29 cellular contexts compared by ENCODE assay signal in genomic region chr11:122758361-122758760, GRCh38.
A peak's percentile ranks its signal among the peaks of the same experiment; 100 is the strongest.
DNase-seq lines count a peak whose midpoint lies in the region; ATAC-seq and TF ChIP-seq lines count a peak whose summit lies in the region.
"Had no signal": no experiment of that assay in that cellular context is flagged by ENCODE, and none has a peak within 500 bp of the region (broad histone marks: within the 10 kb centered on the region; RNA-seq: fewer than 3 reads in every experiment).

No MANE protein-coding gene starts in this region.

- H3K56ac ChIP-seq in IMR-90 (ENCODE audit: extremely low read depth, insufficient read depth, low read length) (no peak overlapping the region), mesendoderm (ENCODE audit: low read length) (no peak overlapping the region)

- H2BK15ac ChIP-seq in IMR-90 (ENCODE audit: low read depth, low read length) (no peak overlapping the region), mesendoderm (replicated peaks; ENCODE audit: low read depth) (no peak overlapping the region)

- DNase-seq in NCI-H82 (lab: John Stamatoyannopoulos, UW) (peak; percentile 0), NCI-H82 treated with DMSO at 0.1 percent for 48 hours (lab: John Stamatoyannopoulos, UW; ENCODE audit: unreplicated experiment) (no peak), IMR-90 (no peak), SJCRH30 (peak; percentile 11 to 36), kidney tubule cell (ENCODE audit: low spot score) (no peak), mesendoderm (no peak)
- DNase-seq: ACHN; activated CD8-positive, alpha-beta memory T cell treated with anti-CD3 and anti-CD28 coated beads, Interleukin-2, amount 50 U/mL, for 48 hours; adrenal gland; BE2C; endodermal cell; foreskin fibroblast; left lung; naive B cell; NCI-H1048; NCI-H1930; NCI-H510A; Right ventricle myocardium superior; stimulated activated CD4-positive, alpha-beta T cell treated with anti-CD3 and anti-CD28 coated beads, Interleukin-4, amount 100 ng/mL, for 1 hour; stomach; T-helper 2 cell had no signal

- no peaks in the 10 kb centered on the region for H3K79me2 ChIP-seq in mesendoderm (ENCODE audit: control insufficient read depth, insufficient read depth, low read length)

- no peak for TF ChIP-seq RAD21 in IMR-90 (IDR thresholded peaks at IDR 0.05; ENCODE audit: low read length)

- H3K36me3 ChIP-seq in IMR-90 (ENCODE audit: control insufficient read depth, insufficient read depth, low read length) (no peaks in the 10 kb centered on the region), SJCRH30 (no peaks in the 10 kb centered on the region), skeletal muscle satellite cell (ENCODE audit: insufficient read depth, low read length) (peaks cover 3% of the 10 kb centered on the region), mesendoderm (ENCODE audit: control insufficient read depth, insufficient read depth, low read length) (no peaks in the 10 kb centered on the region)
- H3K36me3 ChIP-seq: adrenal gland, BE2C, left lung, right atrium auricular region, stomach, vagina had no signal

- H2BK20ac ChIP-seq in IMR-90 (ENCODE audit: low read depth, low read length): no peak overlapping the region

- H3K79me1 ChIP-seq in IMR-90 (ENCODE audit: low read depth in 1 of 2, low read length in 2 of 2) (peaks cover 43 to 78% of the 10 kb centered on the region in 2 experiments), mesendoderm (ENCODE audit: low read length) (no peaks in the 10 kb centered on the region)

- H3K4me2 ChIP-seq in IMR-90 (ENCODE audit: low read depth, low read length): no peak overlapping the region
- peak overlapping the region; percentile 9 for H3K4me2 ChIP-seq in skeletal muscle satellite cell (ENCODE audit: low read length)
- H3K4me2 ChIP-seq in mesendoderm (ENCODE audit: low read length): no peak overlapping the region

- intact Hi-C loops in IMR-90 (cut with micrococcal nuclease): no loop called here

- H3K18ac ChIP-seq in IMR-90 (ENCODE audit: low read depth, low read length): no peak overlapping the region
- H3K18ac ChIP-seq in mesendoderm (ENCODE audit: low read length): no peak overlapping the region

- TF ChIP-seq POLR2A in IMR-90 (IDR thresholded peaks at IDR 0.05; ENCODE audit: low read depth, low read length): no peak

- H2BK5ac ChIP-seq in IMR-90 (ENCODE audit: low read depth, low read length, poor library complexity, severe bottlenecking) (no peak overlapping the region), mesendoderm (ENCODE audit: low read length) (no peak overlapping the region)

- H4K20me1 ChIP-seq in IMR-90 (ENCODE audit: insufficient read depth, low read length): peaks cover 22% of the 10 kb centered on the region

- no peak overlapping the region; the same call in 1 of the 2 replicates for H3K4ac ChIP-seq in IMR-90 (ENCODE audit: low read depth, low read length)
- no peak overlapping the region for H3K4ac ChIP-seq in mesendoderm (ENCODE audit: low read depth, low read length)

- TF ChIP-seq CTCF in IMR-90 (conservative IDR thresholded peaks at IDR 0.05; ENCODE audit: low read depth, low read length): no peak

- H2AK5ac ChIP-seq in IMR-90 (ENCODE audit: low read depth, low read length) (no peak overlapping the region), mesendoderm (ENCODE audit: low read length) (no peak overlapping the region)

- H3K27ac ChIP-seq in IMR-90 (ENCODE audit: insufficient read depth, low read length): no peak overlapping the region
- no peak overlapping the region for H3K27ac ChIP-seq in SJCRH30
- H3K27ac ChIP-seq in mesendoderm (ENCODE audit: low read depth, low read length): no peak overlapping the region
- H3K27ac ChIP-seq: adrenal gland, left lung, right atrium auricular region, stomach, vagina had no signal

- POLR2A ChIA-PET in IMR-90 (lab: Charles Lee; ENCODE audit: unreplicated experiment): no interaction called here

- 0 out of 2 replicates have a peak overlapping the region, but pooled peaks have one; percentile 54 for H3K23ac ChIP-seq in IMR-90 (ENCODE audit: low read depth, low read length)
- no peak overlapping the region for H3K23ac ChIP-seq in mesendoderm (ENCODE audit: low read length)

- no peak overlapping the region for H2AFZ ChIP-seq in IMR-90 (replicated peaks; ENCODE audit: low read length, poor library complexity)

- H4K5ac ChIP-seq in IMR-90 (ENCODE audit: low read depth, low read length) (no peak overlapping the region), mesendoderm (ENCODE audit: low read length) (no peak overlapping the region)

- H3K9ac ChIP-seq in IMR-90 (ENCODE audit: low read depth, low read length) (no peak overlapping the region), skeletal muscle satellite cell (ENCODE audit: low read depth, low read length) (no peak overlapping the region), mesendoderm (ENCODE audit: low read length) (no peak overlapping the region)

- no peak overlapping the region for H4K8ac ChIP-seq in IMR-90 (ENCODE audit: low read depth in 2 of 2, low read length in 2 of 2)
- H4K8ac ChIP-seq in mesendoderm (ENCODE audit: low read depth, low read length): no peak overlapping the region

- in situ Hi-C loops in IMR-90 (cut with MboI; ENCODE audit: low sequenced_read_pairs): no loop called here

- BruUV-seq in IMR-90 (replicated peaks; lab: Mats Ljungman, UMichigan): no TSS peak

- no peaks in the 10 kb centered on the region for H3K9me3 ChIP-seq in IMR-90 (ENCODE audit: control insufficient read depth, insufficient read depth, low read length)
- H3K9me3 ChIP-seq in SJCRH30 (replicated peaks): no peaks in the 10 kb centered on the region
- H3K9me3 ChIP-seq in skeletal muscle satellite cell (replicated peaks; ENCODE audit: low read length): no peaks in the 10 kb centered on the region
- H3K9me3 ChIP-seq: adrenal gland, BE2C, left lung, right atrium auricular region, stomach, vagina had no signal

- no peak overlapping the region for H4K91ac ChIP-seq in IMR-90 (ENCODE audit: insufficient read depth, low read depth, low read length)

- no peak overlapping the region for H3K4me3 ChIP-seq in IMR-90 (ENCODE audit: insufficient read depth, low read depth, low read length)
- H3K4me3 ChIP-seq in SJCRH30: no peak overlapping the region
- no peak overlapping the region for H3K4me3 ChIP-seq in skeletal muscle satellite cell (ENCODE audit: low read length)
- H3K4me3 ChIP-seq in mesendoderm (ENCODE audit: low read length): no peak overlapping the region
- H3K4me3 ChIP-seq: adrenal gland, left lung, right atrium auricular region, stomach, vagina had no signal

- dilution Hi-C loops in IMR-90 (cut with HindIII; ENCODE audit: low sequenced_read_pairs, unreplicated experiment): no loop called here

- H3K27me3 ChIP-seq in IMR-90 (ENCODE audit: control insufficient read depth, insufficient read depth, low read length): no peaks in the 10 kb centered on the region
- H3K27me3 ChIP-seq in SJCRH30: no peaks in the 10 kb centered on the region
- no peaks in the 10 kb centered on the region for H3K27me3 ChIP-seq in skeletal muscle satellite cell (ENCODE audit: control insufficient read depth, insufficient read depth, low read length)
- H3K27me3 ChIP-seq in mesendoderm (ENCODE audit: insufficient read depth, low read length, poor library complexity): no peaks in the 10 kb centered on the region
- H3K27me3 ChIP-seq: adrenal gland, BE2C, left lung, right atrium auricular region, stomach, vagina had no signal

- no peak overlapping the region for H2AK9ac ChIP-seq in IMR-90 (replicated peaks; ENCODE audit: low read depth, low read length, poor library complexity)

- H2BK120ac ChIP-seq in IMR-90 (ENCODE audit: low read depth, low read length): no peak overlapping the region
- H2BK120ac ChIP-seq in mesendoderm (ENCODE audit: low read depth, low read length): no peak overlapping the region

- no peak; the same call in 1 of the 2 replicates for ATAC-seq in IMR-90 (ENCODE audit: low read depth)
- no peak for ATAC-seq in HG02759 (IDR thresholded peaks at IDR 0.05; ENCODE audit: unreplicated experiment)
- ATAC-seq: activated CD4-positive, CD25-positive, alpha-beta regulatory T cell treated with anti-CD3 and anti-CD28 coated beads, Interleukin-2, amount 50 U/mL, for 24 hours; HCT116; HepG2; left lung; Panc1 had no signal

- CTCF ChIA-PET in IMR-90 (lab: Yijun Ruan, JAX): interaction anchor here (1.4 kb wide), 1 partner anchor 13 kb away, joined by 4 read pairs; no protein-coding TSS in a partner anchor

- no CpG with 5 or more reads among the region's 8 CpGs for WGBS in IMR-90 (ENCODE audit: extremely low coverage in 2 of 2, insufficient read length in 1 of 2), 2 experiments
- no CpG with 5 or more reads among the region's 8 CpGs for WGBS in mesendoderm (ENCODE audit: extremely low coverage, insufficient coverage, low lambda C conversion rate)

- H3K4me1 ChIP-seq in IMR-90 (ENCODE audit: control insufficient read depth, insufficient read depth, low read length): no peaks in the 10 kb centered on the region; the same call in 1 of the 2 replicates
- no peaks in the 10 kb centered on the region for H3K4me1 ChIP-seq in SJCRH30
- H3K4me1 ChIP-seq in skeletal muscle satellite cell (ENCODE audit: control insufficient read depth, insufficient read depth, low read length): peaks cover 15% of the 10 kb centered on the region
- peaks cover 7% of the 10 kb centered on the region for H3K4me1 ChIP-seq in mesendoderm (ENCODE audit: control insufficient read depth, low read depth, low read length)
- H3K4me1 ChIP-seq: BE2C, right atrium auricular region had no signal

- no peak overlapping the region for H3K14ac ChIP-seq in IMR-90 (replicated peaks; ENCODE audit: low read depth, low read length)

- H3K9me1 ChIP-seq in IMR-90 (ENCODE audit: insufficient read depth, low read length): peaks cover 15% of the 10 kb centered on the region; the same call in 1 of the 2 replicates

TF ChIP-seq in IMR-90, 13 proteins besides CTCF, POLR2A, EP300 and RAD21:
- no peak for TF ChIP-seq CHD1 (IDR thresholded peaks at IDR 0.05; ENCODE audit: low read depth, low read length)
- no peak for TF ChIP-seq MXI1 (IDR thresholded peaks at IDR 0.05; ENCODE audit: borderline replicate concordance, low read depth, low read length)

Comparison
In these comparisons a context has a peak if more than half of its experiments do, and no peak if none do; other contexts are left out.
1. DNase-seq: peak in NCI-H82 (single experiment) and SJCRH30 (2 of 2); none in NCI-H82 treated with DMSO at 0.1 percent for 48 hours (single experiment), IMR-90 (single experiment), kidney tubule cell (single experiment) and mesendoderm (single experiment).